Comparison of ENCODE assay signal across 22 cellular contexts in genomic region chr6:100618349-100618671, GRCh38.
"Had no signal": no experiment of that assay in that cellular context is flagged by ENCODE, and none has a peak within 500 bp of the region (broad histone marks: within the 10 kb centered on the region; RNA-seq: fewer than 3 reads in every experiment).

No MANE protein-coding gene starts in this region.

- FAIRE-seq: colon, endothelial cell of umbilical vein, TTC549 had no signal

- ATAC-seq: activated naive CD8-positive, alpha-beta T cell treated with anti-CD3 and anti-CD28 coated beads, Interleukin-2, amount 50 U/mL, for 24 hours; activated T-cell treated with anti-CD3 and anti-CD28 coated beads, Interleukin-2, amount 50 U/mL, for 4 hours; effector memory CD8-positive, alpha-beta T cell; gastrocnemius medialis; natural killer cell had no signal

- H3K36me3 ChIP-seq: gastrocnemius medialis had no signal

- H3K4me3 ChIP-seq: dorsolateral prefrontal cortex, esophagus muscularis mucosa, gastrocnemius medialis, tibial artery had no signal

- DNase-seq: activated CD8-positive, alpha-beta memory T cell treated with anti-CD3 and anti-CD28 coated beads for 24 hours; activated CD8-positive, alpha-beta memory T cell treated with anti-CD3 and anti-CD28 coated beads, Interleukin-2, amount 50 U/mL, for 4 hours; activated effector memory CD4-positive, alpha-beta T cell treated with Interleukin-2 at 50 U/mL for 16 hours; activated naive CD4-positive, alpha-beta T cell treated with anti-CD3 and anti-CD28 coated beads, Interleukin-2, amount 10 ng/mL, durations not matched to agents 7 days and 5 days; activated naive CD8-positive, alpha-beta T cell treated with anti-CD3 and anti-CD28 coated beads, Interleukin-2, amount 50 U/mL, for 24 hours; activated T-cell treated with anti-CD3 and anti-CD28 coated beads, Interleukin-2, amount 50 U/mL, for 4 hours; aorta; brain microvascular endothelial cell; dorsolateral prefrontal cortex; effector memory CD8-positive, alpha-beta T cell; gastrocnemius medialis; hypothalamus; midbrain; natural killer cell; retina; stimulated activated CD4-positive, alpha-beta T cell treated with anti-CD3 and anti-CD28 coated beads, Interleukin-4, amount 100 ng/mL, for 24 hours; substantia nigra; tibial artery had no signal

- H3K9me3 ChIP-seq: esophagus muscularis mucosa, gastrocnemius medialis, tibial artery had no signal

- H3K27me3 ChIP-seq: brain microvascular endothelial cell, dorsolateral prefrontal cortex, esophagus muscularis mucosa, gastrocnemius medialis, tibial artery had no signal

- H3K27ac ChIP-seq: brain microvascular endothelial cell, dorsolateral prefrontal cortex, esophagus muscularis mucosa, gastrocnemius medialis, tibial artery had no signal

- H3K4me1 ChIP-seq: esophagus muscularis mucosa, gastrocnemius medialis, tibial artery had no signal
